In genomic region chr2:58633576-58634365, GRCh38 we compare ENCODE assay signal across 13 cellular contexts.
DNase-seq lines count a peak whose midpoint lies in the region; FAIRE-seq and TF ChIP-seq lines count a peak whose summit lies in the region.
"Had no signal": no experiment of that assay in that cellular context is flagged by ENCODE, and none has a peak within 500 bp of the region (broad histone marks: within the 10 kb centered on the region; RNA-seq: fewer than 3 reads in every experiment).

No MANE protein-coding gene starts in this region.

- H3K36me3 ChIP-seq in PC-9 (ENCODE audit: low read depth) (no peaks in the 10 kb centered on the region), endothelial cell of umbilical vein (ENCODE audit: control insufficient read depth in 2 of 2, extremely low read depth in 1 of 2, insufficient read depth in 2 of 2, low read length in 2 of 2) (no peaks in the 10 kb centered on the region), trophoblast cell (ENCODE audit: control insufficient read depth in 1 of 2, insufficient read depth in 2 of 2, low read length in 2 of 2) (no peaks in the 10 kb centered on the region), transverse colon (no peaks in the 10 kb centered on the region)
- H3K36me3 ChIP-seq: heart left ventricle had no signal

- H3K9me3 ChIP-seq in PC-9 (ENCODE audit: insufficient read depth, low read depth) (peaks cover 5% of the 10 kb centered on the region), endothelial cell of umbilical vein (replicated peaks; ENCODE audit: control insufficient read depth, insufficient read depth, low read length) (no peaks in the 10 kb centered on the region), trophoblast cell (ENCODE audit: insufficient read depth, low read depth, low read length) (no peaks in the 10 kb centered on the region), transverse colon (no peaks in the 10 kb centered on the region)
- H3K9me3 ChIP-seq: heart left ventricle had no signal

- no peaks in the 10 kb centered on the region for H3K9me2 ChIP-seq in PC-9 (ENCODE audit: insufficient read depth)

- H3K27me3 ChIP-seq in PC-9 (ENCODE audit: insufficient read depth, low read depth): no peaks in the 10 kb centered on the region
- H3K27me3 ChIP-seq in endothelial cell of umbilical vein (ENCODE audit: control insufficient read depth in 2 of 2, insufficient read depth in 2 of 2, low read length in 2 of 2): no peaks in the 10 kb centered on the region
- no peaks in the 10 kb centered on the region for H3K27me3 ChIP-seq in trophoblast cell (ENCODE audit: insufficient read depth, low read length)
- H3K27me3 ChIP-seq in transverse colon: no peaks in the 10 kb centered on the region

- no peak for TF ChIP-seq EP300 in transverse colon (IDR thresholded peaks at IDR 0.05; ENCODE audit: low read depth)

- no peak overlapping the region for H2BK5ac ChIP-seq in trophoblast cell (ENCODE audit: low read depth, low read length, poor library complexity)

- CTCF ChIA-PET in PC-9 (lab: Charles Lee): interaction anchor here (0.6 to 1.0 kb wide), 2 partner anchors 47 to 122 kb away, joined by 3 to 4 read pairs; no protein-coding TSS in a partner anchor
- CTCF ChIA-PET in endothelial cell of umbilical vein (lab: Charles Lee): interaction anchor here (1.3 to 3.1 kb wide), 6 partner anchors 10 to 62 kb away, joined by 3 to 13 read pairs (median 4); no protein-coding TSS in a partner anchor

- no peaks in the 10 kb centered on the region for H3K9me1 ChIP-seq in endothelial cell of umbilical vein (replicated peaks; ENCODE audit: control insufficient read depth, extremely low read depth, insufficient read depth, low read length)

- H4K91ac ChIP-seq in trophoblast cell (ENCODE audit: low read depth, low read length): no peak overlapping the region

- no peak overlapping the region for H2BK120ac ChIP-seq in trophoblast cell (ENCODE audit: insufficient read depth, low read length, poor library complexity)

- H4K8ac ChIP-seq in trophoblast cell (ENCODE audit: low read depth, low read length): no peak overlapping the region

- H3K9ac ChIP-seq in endothelial cell of umbilical vein (replicated peaks; ENCODE audit: extremely low read depth, insufficient read depth, low read length): peak overlapping the region; percentile 64
- no peak overlapping the region for H3K9ac ChIP-seq in trophoblast cell (ENCODE audit: low read length)
- H3K9ac ChIP-seq: parathyroid adenoma had no signal

- in situ Hi-C loops in transverse colon (cut with MboI; ENCODE audit: low pct_ligation_motif_present in 1 of 4, low pct_unique_long_range_greater_than_20kb in 1 of 4, low sequenced_read_pairs in 3 of 4): no loop called here

- no peak overlapping the region for H2BK12ac ChIP-seq in trophoblast cell (ENCODE audit: low read length)

- no CpG with 5 or more reads among the region's 3 CpGs for WGBS in trophoblast cell (ENCODE audit: extremely low coverage, insufficient coverage, insufficient read length)
- WGBS in transverse colon (ENCODE audit: low coverage in 1 of 2), 2 donors: 36 to 52% methylated on average over 3 of the region's 3 CpGs

- H3K27ac ChIP-seq in PC-9: peak overlapping the region; percentile 97
- H3K27ac ChIP-seq in endothelial cell of umbilical vein (ENCODE audit: insufficient read depth, low read depth, low read length): peak overlapping the region; percentile 96
- no peak overlapping the region for H3K27ac ChIP-seq in trophoblast cell (ENCODE audit: low read depth, low read length)
- no peak overlapping the region for H3K27ac ChIP-seq in transverse colon
- H3K27ac ChIP-seq: heart left ventricle, parathyroid adenoma had no signal

- POLR2A ChIA-PET in PC-9 (lab: Charles Lee; ENCODE audit: unreplicated experiment): interaction anchor here (0.6 kb wide), 1 partner anchor 56 kb away, joined by 14 read pairs; no protein-coding TSS in a partner anchor
- POLR2A ChIA-PET in endothelial cell of umbilical vein (lab: Charles Lee): interaction anchor here (1.0 kb wide), 1 partner anchor 14 kb away, joined by 4 read pairs; no protein-coding TSS in a partner anchor

- H2AK5ac ChIP-seq in trophoblast cell (ENCODE audit: low read length): no peak overlapping the region

- H3F3A ChIP-seq in PC-9 (ENCODE audit: insufficient read depth, low read depth): peaks cover 26% of the 10 kb centered on the region

- no peak overlapping the region for H3K14ac ChIP-seq in trophoblast cell (ENCODE audit: low read length)

- DNase-seq in GM03348 (ENCODE audit: low spot score) (peak; percentile 20), PC-9 (peak; percentile 5 to 81), endothelial cell of umbilical vein (ENCODE audit: low read depth, low spot score) (peak; percentile 91), trophoblast cell (peak; percentile 17 to 94), MV-4-11 (lab: John Stamatoyannopoulos, UW) (no peak), DMS153 treated with DMSO at 0.1 percent for 48 hours (lab: John Stamatoyannopoulos, UW; ENCODE audit: unreplicated experiment) (no peak), HK-2 (ENCODE audit: unreplicated experiment) (no peak), transverse colon (no peak)
- DNase-seq: activated CD4-positive, alpha-beta T cell treated with anti-CD3 and anti-CD28 coated beads for 4 hours; heart left ventricle; stimulated activated CD4-positive, alpha-beta T cell treated with anti-CD3 and anti-CD28 coated beads, Interleukin-4, amount 100 ng/mL, for 24 hours; stimulated activated naive CD8-positive, alpha-beta T cell treated with anti-CD3 and anti-CD28 coated beads, Interleukin-15, amount 100 ng/mL, for 72 hours had no signal

- H4K12ac ChIP-seq in trophoblast cell (ENCODE audit: low read depth, low read length): no peak overlapping the region

- TF ChIP-seq CTCF in PC-9 (conservative IDR thresholded peaks at IDR 0.05) (no peak), endothelial cell of umbilical vein (IDR thresholded peaks at IDR 0.05; ENCODE audit: extremely low read depth in 1 of 2, insufficient read depth in 1 of 2, low read depth in 1 of 2, low read length in 2 of 2) (no peak), transverse colon (IDR thresholded peaks at IDR 0.05) (no peak)

- intact Hi-C loops in PC-9 (cut with micrococcal nuclease; ENCODE audit: unreplicated experiment) (loop anchor here (1.0 to 10.0 kb wide), 3 partner anchors 13 to 529 kb away; no protein-coding TSS in a partner anchor), endothelial cell of umbilical vein (cut with micrococcal nuclease) (loop anchor here (1.0 to 10.0 kb wide), 6 partner anchors 13 to 1919 kb away; partner anchors contain the start of genes BCL11A, FANCL and VRK2), transverse colon (cut with DNase I; ENCODE audit: low total_unique reads) (no loop called here)

- no peak overlapping the region for H3K18ac ChIP-seq in trophoblast cell (ENCODE audit: low read length)

- H4K20me1 ChIP-seq in PC-9 (ENCODE audit: insufficient read depth) (no peaks in the 10 kb centered on the region), endothelial cell of umbilical vein (replicated peaks; ENCODE audit: control insufficient read depth, extremely low read depth, insufficient read depth, low read length) (no peaks in the 10 kb centered on the region)

- peaks cover 3% of the 10 kb centered on the region for H3K79me1 ChIP-seq in trophoblast cell (ENCODE audit: low read length)

- FAIRE-seq in endothelial cell of umbilical vein (lab: Jason Lieb, UNC): peak; percentile 67

- BruUV-seq in PC-9 (replicated peaks; lab: Mats Ljungman, UMichigan) (no TSS peak), endothelial cell of umbilical vein (replicated peaks; lab: Mats Ljungman, UMichigan) (TSS peak; percentile 59)

- H3K4ac ChIP-seq in trophoblast cell (ENCODE audit: low read depth, low read length): no peak overlapping the region

- TF ChIP-seq POLR2A in endothelial cell of umbilical vein (IDR thresholded peaks at IDR 0.05; ENCODE audit: low read depth, low read length) (peak; percentile 35), transverse colon (IDR thresholded peaks at IDR 0.05) (no peak)

- H3K4me2 ChIP-seq in PC-9 (peak overlapping the region; percentile 60; the same call in 1 of the 2 replicates), endothelial cell of umbilical vein (ENCODE audit: insufficient read depth, low read length) (peak overlapping the region; percentile 75), trophoblast cell (ENCODE audit: low read length) (no peak overlapping the region)

- no peak overlapping the region for H2AFZ ChIP-seq in PC-9
- H2AFZ ChIP-seq in endothelial cell of umbilical vein (ENCODE audit: low read depth, low read length): peak overlapping the region; percentile 37
- H2AFZ ChIP-seq in trophoblast cell (ENCODE audit: insufficient read depth, low read length, poor library complexity): no peak overlapping the region
- H2AFZ ChIP-seq: parathyroid adenoma had no signal

- no peak overlapping the region for H3K23ac ChIP-seq in trophoblast cell (ENCODE audit: low read length)

- H3K4me1 ChIP-seq in PC-9 (replicated peaks; ENCODE audit: insufficient read depth): peaks cover 40% of the 10 kb centered on the region
- H3K4me1 ChIP-seq in endothelial cell of umbilical vein (ENCODE audit: control insufficient read depth, extremely low read depth, insufficient read depth, low read length): peaks cover 45% of the 10 kb centered on the region
- peaks cover 2 to 3% of the 10 kb centered on the region in 2 experiments for H3K4me1 ChIP-seq in trophoblast cell (ENCODE audit: control insufficient read depth in 1 of 2, insufficient read depth in 2 of 2, low read length in 2 of 2)
- H3K4me1 ChIP-seq in transverse colon: no peaks in the 10 kb centered on the region
- H3K4me1 ChIP-seq: heart left ventricle, parathyroid adenoma had no signal

- dilution Hi-C loops in endothelial cell of umbilical vein (cut with MboI; ENCODE audit: extremely low pct_ligation_motif_present, low sequenced_read_pairs): no loop called here

- no peak overlapping the region for H3K4me3 ChIP-seq in PC-9
- no peak overlapping the region for H3K4me3 ChIP-seq in endothelial cell of umbilical vein (replicated peaks in 1 of 3; ENCODE audit: insufficient read depth in 1 of 3, low read depth in 1 of 3, low read length in 3 of 3)
- no peak overlapping the region for H3K4me3 ChIP-seq in trophoblast cell (ENCODE audit: low read depth, low read length)
- H3K4me3 ChIP-seq in transverse colon: no peak overlapping the region
- H3K4me3 ChIP-seq: heart left ventricle had no signal

- H3K79me2 ChIP-seq in PC-9 (ENCODE audit: low read depth) (no peaks in the 10 kb centered on the region), endothelial cell of umbilical vein (ENCODE audit: control insufficient read depth, insufficient read depth, low read length) (no peaks in the 10 kb centered on the region), trophoblast cell (ENCODE audit: control insufficient read depth, insufficient read depth, low read length, poor library complexity) (no peaks in the 10 kb centered on the region)
- H3K79me2 ChIP-seq: parathyroid adenoma had no signal

TF ChIP-seq in endothelial cell of umbilical vein, 7 proteins besides CTCF, POLR2A, EP300 and RAD21 (continues in another document):
- TF ChIP-seq MYC (IDR thresholded peaks at IDR 0.05; ENCODE audit: low read depth, low read length) (no peak), JUN (IDR thresholded peaks at IDR 0.05; ENCODE audit: borderline replicate concordance, insufficient read depth, insufficient read length, low read depth) (peak; percentile 96), FOS (IDR thresholded peaks at IDR 0.05; ENCODE audit: borderline replicate concordance, insufficient read depth, low read length) (peak; percentile 78), GATA2 (IDR thresholded peaks at IDR 0.05; ENCODE audit: insufficient read depth, insufficient read length, low read depth, low read length) (peak; percentile 94)

Comparison
In these comparisons a context has a peak if more than half of its experiments do, and no peak if none do; other contexts are left out.
1. DNase-seq: peak in GM03348 (single experiment), PC-9 (2 of 2), endothelial cell of umbilical vein (single experiment) and trophoblast cell (2 of 2); none in MV-4-11 (single experiment), DMS153 treated with DMSO at 0.1 percent for 48 hours (single experiment), HK-2 (single experiment) and transverse colon (single experiment).
2. H3K27ac ChIP-seq: peak in PC-9 (single experiment) and endothelial cell of umbilical vein (single experiment); none in trophoblast cell (single experiment) and transverse colon (0 of 4).